ENCODE assay signal across 8 cellular contexts in genomic region chr1:150973826-150974579, GRCh38. TPM values are rescaled to one million over a fixed set of nuclear protein-coding genes. Genes with fewer than 3 reads are reported as not detected.
DNase-seq lines count a peak whose midpoint lies in the region; ATAC-seq and TF ChIP-seq lines count a peak whose summit lies in the region.

No MANE protein-coding gene starts in this region.

- H3K27ac Mint-ChIP-seq in activated naive CD4-positive, alpha-beta T cell treated with anti-CD3 and anti-CD28 coated beads, Interleukin-2, amount 50 U/mL, for 72 hours: peak overlapping the region; percentile 88 to 96
- peak overlapping the region; percentile 95 for H3K27ac Mint-ChIP-seq in progenitor cell of endocrine pancreas

- ATAC-seq in GM18505 (IDR thresholded peaks at IDR 0.05; ENCODE audit: unreplicated experiment): peak; percentile 43
- peak; percentile 33 for ATAC-seq in HG03103 (IDR thresholded peaks at IDR 0.05; ENCODE audit: low read depth, unreplicated experiment)
- peak; percentile 40 to 41 for ATAC-seq in activated naive CD4-positive, alpha-beta T cell treated with anti-CD3 and anti-CD28 coated beads, Interleukin-2, amount 50 U/mL, for 72 hours
- peak; percentile 8 for ATAC-seq in Right ventricle myocardium superior (ENCODE audit: poor library complexity)

- peak overlapping the region; percentile 86 for H3K27ac ChIP-seq in 22Rv1

- no peaks in the 10 kb centered on the region for H3K9me3 Mint-ChIP-seq in activated naive CD4-positive, alpha-beta T cell treated with anti-CD3 and anti-CD28 coated beads, Interleukin-2, amount 50 U/mL, for 72 hours
- no peaks in the 10 kb centered on the region for H3K9me3 Mint-ChIP-seq in progenitor cell of endocrine pancreas (ENCODE audit: low read depth)

- peaks cover 17% of the 10 kb centered on the region in 2 donors for H3K36me3 Mint-ChIP-seq in activated naive CD4-positive, alpha-beta T cell treated with anti-CD3 and anti-CD28 coated beads, Interleukin-2, amount 50 U/mL, for 72 hours
- H3K36me3 Mint-ChIP-seq in progenitor cell of endocrine pancreas (ENCODE audit: insufficient read depth): no peaks in the 10 kb centered on the region

- H3K4me3 Mint-ChIP-seq in progenitor cell of endocrine pancreas (ENCODE audit: low read depth): peak overlapping the region; percentile 84

- peak; percentile 39 for TF ChIP-seq CTCF in 22Rv1 (IDR thresholded peaks at IDR 0.05)
- TF ChIP-seq CTCF in progenitor cell of endocrine pancreas (IDR thresholded peaks at IDR 0.05; ENCODE audit: unreplicated experiment): no peak

- peaks cover 48% of the 10 kb centered on the region for H3K4me1 Mint-ChIP-seq in progenitor cell of endocrine pancreas (ENCODE audit: low read depth)

- TF ChIP-seq POLR2A in GM18505 (IDR thresholded peaks at IDR 0.05; ENCODE audit: borderline replicate concordance, extremely low read depth, insufficient read depth, insufficient read length): peak; percentile 3

- intact Hi-C loops in Right ventricle myocardium superior (cut with DNase I): no loop called here

- DNase-seq in RPMI8226 (peak; percentile 59), Right ventricle myocardium superior (peak; percentile 62), progenitor cell of endocrine pancreas (ENCODE audit: low spot score, unreplicated experiment) (no peak), Ammon's horn (ENCODE audit: low spot score) (no peak)
- DNase-seq in activated naive CD4-positive, alpha-beta T cell treated with anti-CD3 and anti-CD28 coated beads, Interleukin-2, amount 50 U/mL, for 72 hours (ENCODE audit: low spot score in 2 of 2): peak; percentile 57 to 64

- peaks cover 5% of the 10 kb centered on the region for H3K27me3 Mint-ChIP-seq in progenitor cell of endocrine pancreas

RNA-seq across cellular contexts. Expression of gene CERS2, which starts 0.6 kb away (rescaled TPM):
- total RNA-seq in activated naive CD4-positive, alpha-beta T cell treated with anti-CD3 and anti-CD28 coated beads, Interleukin-2, amount 50 U/mL, for 72 hours: 100 to 1,000 TPM; 110 to 134 TPM
- 82.5 TPM for total RNA-seq in Right ventricle myocardium superior
- 187 and 203 TPM in 2 replicates for total RNA-seq in progenitor cell of endocrine pancreas

RNA-seq across cellular contexts. Expression of gene ANXA9, which starts 8.1 kb away (rescaled TPM):
- not detected for total RNA-seq in activated naive CD4-positive, alpha-beta T cell treated with anti-CD3 and anti-CD28 coated beads, Interleukin-2, amount 50 U/mL, for 72 hours
- total RNA-seq in Right ventricle myocardium superior: not detected
- 3.5 TPM in 2 replicates for total RNA-seq in progenitor cell of endocrine pancreas

RNA-seq across cellular contexts. Expression of gene MINDY1, which starts 32.7 kb away (rescaled TPM):
- 10 to 100 TPM; 23.3 to 32.3 TPM for total RNA-seq in activated naive CD4-positive, alpha-beta T cell treated with anti-CD3 and anti-CD28 coated beads, Interleukin-2, amount 50 U/mL, for 72 hours
- total RNA-seq in Right ventricle myocardium superior (41.6 TPM), progenitor cell of endocrine pancreas (28.3 and 32.5 TPM in 2 replicates)

RNA-seq across cellular contexts. Expression of gene PRUNE1, which starts 34.2 kb away (rescaled TPM):
- total RNA-seq in activated naive CD4-positive, alpha-beta T cell treated with anti-CD3 and anti-CD28 coated beads, Interleukin-2, amount 50 U/mL, for 72 hours: 10 to 100 TPM; 18.0 to 20.7 TPM
- total RNA-seq in Right ventricle myocardium superior (41.3 TPM), progenitor cell of endocrine pancreas (23.8 and 24.4 TPM in 2 replicates)

RNA-seq across cellular contexts. Expression of gene SETDB1, which starts 47.8 kb away (rescaled TPM):
- total RNA-seq in activated naive CD4-positive, alpha-beta T cell treated with anti-CD3 and anti-CD28 coated beads, Interleukin-2, amount 50 U/mL, for 72 hours: 10 to 100 TPM; 57.4 to 73.6 TPM
- 15.7 TPM for total RNA-seq in Right ventricle myocardium superior
- total RNA-seq in progenitor cell of endocrine pancreas: 110 TPM in 2 replicates

Comparison
In these comparisons a context has a peak if more than half of its experiments do, and no peak if none do; other contexts are left out.
1. DNase-seq: peak in RPMI8226 (single experiment), activated naive CD4-positive, alpha-beta T cell treated with anti-CD3 and anti-CD28 coated beads, Interleukin-2, amount 50 U/mL, for 72 hours (2 of 2) and Right ventricle myocardium superior (single experiment); none in progenitor cell of endocrine pancreas (single experiment) and Ammon's horn (single experiment).
2. Peak in every context shown above with its lines, with median percentiles within 50 percentile points of each other: ATAC-seq.